ENCODE assay signal across 30 cellular contexts in genomic region chr19:50779504-50780457, GRCh38. TPM values are rescaled to one million over a fixed set of nuclear protein-coding genes. Genes with fewer than 3 reads are reported as not detected.
DNase-seq lines count a peak whose midpoint lies in the region; ATAC-seq, FAIRE-seq and TF ChIP-seq lines count a peak whose summit lies in the region.
"Had no signal": no experiment of that assay in that cellular context is flagged by ENCODE, and none has a peak within 500 bp of the region (broad histone marks: within the 10 kb centered on the region; RNA-seq: fewer than 3 reads in every experiment).

No MANE protein-coding gene starts in this region.

- no peaks in the 10 kb centered on the region for H3F3A ChIP-seq in smooth muscle cell (ENCODE audit: low read depth)

- intact Hi-C loops in HepG2 (cut with micrococcal nuclease; ENCODE audit: unreplicated experiment) (loop anchor here (5.0 kb wide), 1 partner anchor 57 kb away; the partner anchor contains the start of gene CLEC11A), right lobe of liver (cut with DNase I) (loop anchor here (10.0 kb wide), 3 partner anchors 65 to 405 kb away; partner anchors contain the start of genes NR1H2 (in 1 of the 2) and SHANK1 (in 1 of the 2)), head of caudate nucleus (cut with DNase I) (loop anchor here (5.0 kb wide), 3 partner anchors 57 to 412 kb away; partner anchors contain the start of genes CLEC11A and NAPSA)

- no peak for TF ChIP-seq RAD21 in HepG2 (CRISPR knock-in tag; IDR thresholded peaks at IDR 0.05)

- BruUV-seq in HepG2 (replicated peaks; lab: Mats Ljungman, UMichigan): no TSS peak

- H3K9me3 ChIP-seq in HepG2 (ENCODE audit: low read length): no peaks in the 10 kb centered on the region
- H3K9me3 ChIP-seq in right lobe of liver: no peaks in the 10 kb centered on the region
- H3K9me3 ChIP-seq in smooth muscle cell (replicated peaks; ENCODE audit: low read depth): no peaks in the 10 kb centered on the region
- H3K9me3 ChIP-seq: prostate gland, SJSA1 had no signal

- DNase-seq in HepG2 (ENCODE audit: low spot score) (no peak), right lobe of liver (no peak), NCI-H2227 (lab: John Stamatoyannopoulos, UW; ENCODE audit: unreplicated experiment) (peak; percentile 35), head of caudate nucleus (peak; percentile 39 to 94 (median 78)), smooth muscle cell (lab: John Stamatoyannopoulos, UW; ENCODE audit: unreplicated experiment) (no peak), SHP77 (lab: John Stamatoyannopoulos, UW) (no peak)
- no peak for DNase-seq in activated naive CD4-positive, alpha-beta T cell treated with Interleukin-2 at 50 U/mL for 16 hours
- DNase-seq: activated CD4-positive, alpha-beta memory T cell treated with anti-CD3 and anti-CD28 coated beads for 36 hours; activated effector memory CD4-positive, alpha-beta T cell treated with Interleukin-2 at 50 U/mL for 16 hours; activated naive CD8-positive, alpha-beta T cell treated with anti-CD3 and anti-CD28 coated beads, Interleukin-2, amount 10 ng/mL, durations not matched to agents 7 days and 5 days; Caco-2; DMS79; endodermal cell; foreskin fibroblast; heart right ventricle; left colon; NCI-H187; NCI-H2171 treated with DMSO at 0.1 percent for 48 hours; NCI-H526; Peyer's patch; T-helper 1 cell had no signal

- WGBS in HepG2 (ENCODE audit: low lambda C conversion rate): 13% methylated on average over 10 of the region's 25 CpGs
- WGBS in right lobe of liver (ENCODE audit: insufficient coverage, low coverage, low lambda C conversion rate, missing lambda C conversion rate): 33% methylated on average over 20 of the region's 25 CpGs
- 48% methylated on average over 25 of the region's 25 CpGs for WGBS in smooth muscle cell (ENCODE audit: low lambda C conversion rate)

- no peak overlapping the region for H2AFZ ChIP-seq in HepG2 (ENCODE audit: low read length)
- no peak overlapping the region for H2AFZ ChIP-seq in smooth muscle cell (ENCODE audit: low read depth)

- TF ChIP-seq CTCF in HepG2 (CRISPR knock-in tag; IDR thresholded peaks at IDR 0.05) (no peak), right lobe of liver (IDR thresholded peaks at IDR 0.05) (no peak), smooth muscle cell (IDR thresholded peaks at IDR 0.05; ENCODE audit: borderline replicate concordance, insufficient read depth, poor library complexity, severe bottlenecking) (no peak)

- H3K27ac ChIP-seq in HepG2 (ENCODE audit: extremely low read length, insufficient read depth, low read length) (no peak overlapping the region), right lobe of liver (no peak overlapping the region), smooth muscle cell (ENCODE audit: low read depth) (peak overlapping the region; percentile 28)
- H3K27ac ChIP-seq: C4-2B, heart right ventricle, Peyer's patch, prostate gland, SJSA1 had no signal

- ATAC-seq in HepG2: no peak
- ATAC-seq in right lobe of liver: no peak
- ATAC-seq in GM21619 (IDR thresholded peaks at IDR 0.05; ENCODE audit: unreplicated experiment): no peak
- ATAC-seq: esophagus mucosa, heart right ventricle, left colon had no signal

- CTCF ChIA-PET in HepG2 (lab: Yijun Ruan, JAX; ENCODE audit: low intra/inter-chr PET ratio, low total read pairs): no interaction called here

- H3K4me2 ChIP-seq in HepG2 (ENCODE audit: low read depth, low read length): no peak overlapping the region
- H3K4me2 ChIP-seq in smooth muscle cell: no peak overlapping the region

- H3K9ac ChIP-seq in HepG2 (ENCODE audit: insufficient read depth, low read depth, low read length) (no peak overlapping the region), smooth muscle cell (ENCODE audit: low read depth) (no peak overlapping the region)

- no peak for TF ChIP-seq EP300 in HepG2 (IDR thresholded peaks at IDR 0.05; ENCODE audit: low read depth in 2 of 2, low read length in 2 of 2)
- no peak for TF ChIP-seq EP300 in HepG2 (CRISPR knock-in tag; IDR thresholded peaks at IDR 0.05; ENCODE audit: borderline replicate concordance)

- TF ChIP-seq POLR2A in HepG2 (IDR thresholded peaks at IDR 0.05; ENCODE audit: insufficient read depth in 1 of 2, low read depth in 2 of 2, low read length in 2 of 2) (no peak), right lobe of liver (IDR thresholded peaks at IDR 0.05) (no peak)

- POLR2A ChIA-PET in HepG2 (lab: Yijun Ruan, JAX): no interaction called here

- FAIRE-seq in HepG2 (lab: Jason Lieb, UNC): no peak
- FAIRE-seq: astrocyte, TTC549 had no signal

- H3K4me1 ChIP-seq in HepG2 (ENCODE audit: insufficient read depth, low read length) (0 out of 2 replicates have a peak, but pooled peaks cover 6% of the 10 kb centered on the region), right lobe of liver (no peaks in the 10 kb centered on the region), smooth muscle cell (ENCODE audit: low read depth) (peaks cover 4% of the 10 kb centered on the region)
- H3K4me1 ChIP-seq: Peyer's patch, prostate gland had no signal

- H4K20me1 ChIP-seq in HepG2 (ENCODE audit: insufficient read depth, low read length) (no peaks in the 10 kb centered on the region), smooth muscle cell (ENCODE audit: low read depth) (no peaks in the 10 kb centered on the region)

- in situ Hi-C loops in HepG2 (cut with HindIII; ENCODE audit: extremely low pct_ligation_motif_present, low pct_unique_long_range_greater_than_20kb): loop anchor here (10.0 to 25.0 kb wide), 3 partner anchors 175 to 417 kb away; partner anchors contain the start of gene NAPSA

- no peaks in the 10 kb centered on the region for H3K79me2 ChIP-seq in HepG2 (ENCODE audit: insufficient read depth, low read length)
- H3K79me2 ChIP-seq in smooth muscle cell (ENCODE audit: low read depth): no peaks in the 10 kb centered on the region

- no peak overlapping the region for H3K4me3 ChIP-seq in HepG2 (replicated peaks in 1 of 3; ENCODE audit: insufficient read depth in 1 of 3, low read depth in 2 of 3, low read length in 3 of 3)
- no peak overlapping the region for H3K4me3 ChIP-seq in right lobe of liver
- no peak overlapping the region for H3K4me3 ChIP-seq in smooth muscle cell
- H3K4me3 ChIP-seq: heart right ventricle, Peyer's patch, prostate gland, SJSA1 had no signal

- H3K27me3 ChIP-seq in HepG2 (ENCODE audit: control insufficient read depth in 1 of 2, insufficient read depth in 2 of 2, low read length in 2 of 2) (peaks cover 0 to 31% of the 10 kb centered on the region in 2 experiments; a peak in 3 of 5 replicates), right lobe of liver (peaks cover 0 to 22% of the 10 kb centered on the region in 2 donors), smooth muscle cell (ENCODE audit: low read depth) (peaks cover 36% of the 10 kb centered on the region)

- H3K36me3 ChIP-seq in HepG2 (replicated peaks in 1 of 2; ENCODE audit: control insufficient read depth in 1 of 2, insufficient read depth in 2 of 2, low read length in 2 of 2) (no peaks in the 10 kb centered on the region), right lobe of liver (no peaks in the 10 kb centered on the region), smooth muscle cell (ENCODE audit: low read depth) (no peaks in the 10 kb centered on the region)
- H3K36me3 ChIP-seq: heart right ventricle, Peyer's patch, prostate gland, SJSA1 had no signal

RNA-seq across cellular contexts. Expression of gene GPR32, which starts 9.5 kb away (rescaled TPM):
- total RNA-seq in HepG2 (2016; rRNA removed; fragmentation: Illumina TruSeq; extraction: Trizol) (not detected in 2 replicates), right lobe of liver (not detected), smooth muscle cell (not detected in 2 replicates)
- total RNA-seq in HepG2 (2016; cell fraction: cytosol; rRNA removed; fragmentation: Illumina TruSeq; extraction: Trizol; ENCODE audit: low read depth): not detected in 2 replicates
- not detected in 2 replicates for total RNA-seq in HepG2 (2016; cell fraction: insoluble cytoplasmic fraction; rRNA removed; fragmentation: Illumina TruSeq; extraction: Trizol)
- total RNA-seq in HepG2 (2016; cell fraction: membrane; rRNA removed; fragmentation: Illumina TruSeq; extraction: Trizol): not detected in 2 replicates
- total RNA-seq in HepG2 (2016; cell fraction: nucleus; rRNA removed; fragmentation: Illumina TruSeq; extraction: Trizol): not detected in 2 replicates
- polyA plus RNA-seq in HepG2 (2011; rRNA removed) (not detected in 2 replicates), smooth muscle cell (not detected in 2 replicates)
- polyA plus RNA-seq in HepG2 (2011; cell fraction: cytosol; rRNA removed): not detected in 2 replicates
- polyA plus RNA-seq in HepG2 (2011; cell fraction: nucleus; rRNA removed): not detected in 2 replicates
- not detected in 2 replicates for polyA plus RNA-seq in HepG2 (2012)
- polyA plus RNA-seq in HepG2 (2016; cell fraction: cytosol; fragmentation: Illumina TruSeq; extraction: Trizol; ENCODE audit: low read depth): not detected in 2 replicates
- not detected in 2 replicates for polyA plus RNA-seq in HepG2 (2016; cell fraction: insoluble cytoplasmic fraction; fragmentation: Illumina TruSeq; extraction: Trizol; ENCODE audit: low read depth)
- polyA plus RNA-seq in HepG2 (2016; cell fraction: membrane; fragmentation: Illumina TruSeq; extraction: Trizol; ENCODE audit: low read depth): not detected in 2 replicates
- not detected in 2 replicates for polyA plus RNA-seq in HepG2 (2016; cell fraction: nucleus; fragmentation: Illumina TruSeq; extraction: Trizol; ENCODE audit: insufficient read depth, low read depth)
- 0.16 TPM in 1 of 2 replicates, not detected in the other for polyA minus RNA-seq in HepG2 (2011; rRNA and poly(A)+ RNA removed; ENCODE audit: low replicate concordance)
- polyA minus RNA-seq in HepG2 (2011; cell fraction: cytosol; rRNA and poly(A)+ RNA removed): not detected in 2 replicates
- not detected in 2 replicates for polyA minus RNA-seq in HepG2 (2011; cell fraction: nucleus; rRNA and poly(A)+ RNA removed)
- total RNA-seq: activated CD4-positive, alpha-beta memory T cell treated with anti-CD3 and anti-CD28 coated beads for 36 hours; activated naive CD8-positive, alpha-beta T cell treated with anti-CD3 and anti-CD28 coated beads, Interleukin-2, amount 10 ng/mL, durations not matched to agents 7 days and 5 days; astrocyte; Caco-2; endodermal cell; esophagus mucosa; heart right ventricle; left colon; myocyte; Peyer's patch; prostate gland; SJSA1; skeletal muscle tissue had no signal
- polyA plus RNA-seq: heart right ventricle had no signal

RNA-seq across cellular contexts. Expression of gene ACP4, which starts 10.4 kb away (rescaled TPM):
- not detected in 2 replicates for total RNA-seq in HepG2 (2016; rRNA removed; fragmentation: Illumina TruSeq; extraction: Trizol)
- not detected in 2 replicates for total RNA-seq in HepG2 (2016; cell fraction: cytosol; rRNA removed; fragmentation: Illumina TruSeq; extraction: Trizol; ENCODE audit: low read depth)
- not detected in 2 replicates for total RNA-seq in HepG2 (2016; cell fraction: insoluble cytoplasmic fraction; rRNA removed; fragmentation: Illumina TruSeq; extraction: Trizol)
- not detected in 2 replicates for total RNA-seq in HepG2 (2016; cell fraction: membrane; rRNA removed; fragmentation: Illumina TruSeq; extraction: Trizol)
- total RNA-seq in HepG2 (2016; cell fraction: nucleus; rRNA removed; fragmentation: Illumina TruSeq; extraction: Trizol): not detected in 2 replicates
- 0.08 TPM in 1 of 2 replicates, not detected in the other for polyA plus RNA-seq in HepG2 (2011; rRNA removed)
- polyA plus RNA-seq in HepG2 (2011; cell fraction: cytosol; rRNA removed): not detected in 2 replicates
- polyA plus RNA-seq in HepG2 (2011; cell fraction: nucleus; rRNA removed): 0.11 TPM in 1 of 2 replicates, not detected in the other
- polyA plus RNA-seq in HepG2 (2012): not detected in 2 replicates
- polyA plus RNA-seq in HepG2 (2016; cell fraction: cytosol; fragmentation: Illumina TruSeq; extraction: Trizol; ENCODE audit: low read depth): not detected in 2 replicates
- polyA plus RNA-seq in HepG2 (2016; cell fraction: insoluble cytoplasmic fraction; fragmentation: Illumina TruSeq; extraction: Trizol; ENCODE audit: low read depth): not detected in 2 replicates
- polyA plus RNA-seq in HepG2 (2016; cell fraction: membrane; fragmentation: Illumina TruSeq; extraction: Trizol; ENCODE audit: low read depth): not detected in 2 replicates
- not detected in 2 replicates for polyA plus RNA-seq in HepG2 (2016; cell fraction: nucleus; fragmentation: Illumina TruSeq; extraction: Trizol; ENCODE audit: insufficient read depth, low read depth)
- not detected in 2 replicates for polyA minus RNA-seq in HepG2 (2011; rRNA and poly(A)+ RNA removed; ENCODE audit: low replicate concordance)
- polyA minus RNA-seq in HepG2 (2011; cell fraction: cytosol; rRNA and poly(A)+ RNA removed): not detected in 2 replicates
- polyA minus RNA-seq in HepG2 (2011; cell fraction: nucleus; rRNA and poly(A)+ RNA removed): not detected in 2 replicates
- total RNA-seq in right lobe of liver: under 1 TPM in 1 of 6 experiments, not detected in 5; 0.37 TPM
- not detected in 2 replicates for total RNA-seq in smooth muscle cell
- 0.26 TPM in 2 replicates for polyA plus RNA-seq in smooth muscle cell
- total RNA-seq: activated CD4-positive, alpha-beta memory T cell treated with anti-CD3 and anti-CD28 coated beads for 36 hours; activated naive CD8-positive, alpha-beta T cell treated with anti-CD3 and anti-CD28 coated beads, Interleukin-2, amount 10 ng/mL, durations not matched to agents 7 days and 5 days; astrocyte; Caco-2; endodermal cell; esophagus mucosa; heart right ventricle; left colon; myocyte; Peyer's patch; prostate gland; SJSA1; skeletal muscle tissue had no signal
- polyA plus RNA-seq: heart right ventricle had no signal

RNA-seq across cellular contexts. Expression of gene KLK1, which starts 43.8 kb away (rescaled TPM):
- total RNA-seq in HepG2 (2016; rRNA removed; fragmentation: Illumina TruSeq; extraction: Trizol) (not detected in 2 replicates), right lobe of liver (not detected), smooth muscle cell (0.85 TPM in 1 of 2 replicates, not detected in the other)
- not detected in 2 replicates for total RNA-seq in HepG2 (2016; cell fraction: cytosol; rRNA removed; fragmentation: Illumina TruSeq; extraction: Trizol; ENCODE audit: low read depth)
- not detected in 2 replicates for total RNA-seq in HepG2 (2016; cell fraction: insoluble cytoplasmic fraction; rRNA removed; fragmentation: Illumina TruSeq; extraction: Trizol)
- not detected in 2 replicates for total RNA-seq in HepG2 (2016; cell fraction: membrane; rRNA removed; fragmentation: Illumina TruSeq; extraction: Trizol)
- total RNA-seq in HepG2 (2016; cell fraction: nucleus; rRNA removed; fragmentation: Illumina TruSeq; extraction: Trizol): not detected in 2 replicates
- polyA plus RNA-seq in HepG2 (2011; rRNA removed) (not detected in 2 replicates), smooth muscle cell (not detected in 2 replicates)
- not detected in 2 replicates for polyA plus RNA-seq in HepG2 (2011; cell fraction: cytosol; rRNA removed)
- polyA plus RNA-seq in HepG2 (2011; cell fraction: nucleus; rRNA removed): not detected in 2 replicates
- not detected in 2 replicates for polyA plus RNA-seq in HepG2 (2012)
- polyA plus RNA-seq in HepG2 (2016; cell fraction: cytosol; fragmentation: Illumina TruSeq; extraction: Trizol; ENCODE audit: low read depth): not detected in 2 replicates
- not detected in 2 replicates for polyA plus RNA-seq in HepG2 (2016; cell fraction: insoluble cytoplasmic fraction; fragmentation: Illumina TruSeq; extraction: Trizol; ENCODE audit: low read depth)
- not detected in 2 replicates for polyA plus RNA-seq in HepG2 (2016; cell fraction: membrane; fragmentation: Illumina TruSeq; extraction: Trizol; ENCODE audit: low read depth)
- not detected in 2 replicates for polyA plus RNA-seq in HepG2 (2016; cell fraction: nucleus; fragmentation: Illumina TruSeq; extraction: Trizol; ENCODE audit: insufficient read depth, low read depth)
- 0.72 TPM in 1 of 2 replicates, not detected in the other for polyA minus RNA-seq in HepG2 (2011; rRNA and poly(A)+ RNA removed; ENCODE audit: low replicate concordance)
- not detected in 2 replicates for polyA minus RNA-seq in HepG2 (2011; cell fraction: cytosol; rRNA and poly(A)+ RNA removed)
- not detected in 2 replicates for polyA minus RNA-seq in HepG2 (2011; cell fraction: nucleus; rRNA and poly(A)+ RNA removed)
- total RNA-seq: astrocyte, myocyte, SJSA1, skeletal muscle tissue had no signal

RNA-seq across cellular contexts. Expression of gene KLK15, which starts 53.6 kb away (rescaled TPM):
- total RNA-seq in HepG2 (2016; rRNA removed; fragmentation: Illumina TruSeq; extraction: Trizol): not detected in 2 replicates
- not detected in 2 replicates for total RNA-seq in HepG2 (2016; cell fraction: cytosol; rRNA removed; fragmentation: Illumina TruSeq; extraction: Trizol; ENCODE audit: low read depth)
- total RNA-seq in HepG2 (2016; cell fraction: insoluble cytoplasmic fraction; rRNA removed; fragmentation: Illumina TruSeq; extraction: Trizol): not detected in 2 replicates
- not detected in 2 replicates for total RNA-seq in HepG2 (2016; cell fraction: membrane; rRNA removed; fragmentation: Illumina TruSeq; extraction: Trizol)
- not detected in 2 replicates for total RNA-seq in HepG2 (2016; cell fraction: nucleus; rRNA removed; fragmentation: Illumina TruSeq; extraction: Trizol)
- not detected in 2 replicates for polyA plus RNA-seq in HepG2 (2011; rRNA removed)
- polyA plus RNA-seq in HepG2 (2011; cell fraction: cytosol; rRNA removed): not detected in 2 replicates
- not detected in 2 replicates for polyA plus RNA-seq in HepG2 (2011; cell fraction: nucleus; rRNA removed)
- not detected in 2 replicates for polyA plus RNA-seq in HepG2 (2012)
- not detected in 2 replicates for polyA plus RNA-seq in HepG2 (2016; cell fraction: cytosol; fragmentation: Illumina TruSeq; extraction: Trizol; ENCODE audit: low read depth)
- polyA plus RNA-seq in HepG2 (2016; cell fraction: insoluble cytoplasmic fraction; fragmentation: Illumina TruSeq; extraction: Trizol; ENCODE audit: low read depth): not detected in 2 replicates
- polyA plus RNA-seq in HepG2 (2016; cell fraction: membrane; fragmentation: Illumina TruSeq; extraction: Trizol; ENCODE audit: low read depth): not detected in 2 replicates
- not detected in 2 replicates for polyA plus RNA-seq in HepG2 (2016; cell fraction: nucleus; fragmentation: Illumina TruSeq; extraction: Trizol; ENCODE audit: insufficient read depth, low read depth)
- not detected in 2 replicates for polyA minus RNA-seq in HepG2 (2011; rRNA and poly(A)+ RNA removed; ENCODE audit: low replicate concordance)
- not detected in 2 replicates for polyA minus RNA-seq in HepG2 (2011; cell fraction: cytosol; rRNA and poly(A)+ RNA removed)
- polyA minus RNA-seq in HepG2 (2011; cell fraction: nucleus; rRNA and poly(A)+ RNA removed): not detected in 2 replicates
- not detected for total RNA-seq in right lobe of liver
- total RNA-seq in smooth muscle cell: not detected in 2 replicates
- polyA plus RNA-seq in smooth muscle cell: not detected in 2 replicates
- total RNA-seq: activated CD4-positive, alpha-beta memory T cell treated with anti-CD3 and anti-CD28 coated beads for 36 hours; activated naive CD8-positive, alpha-beta T cell treated with anti-CD3 and anti-CD28 coated beads, Interleukin-2, amount 10 ng/mL, durations not matched to agents 7 days and 5 days; astrocyte; Caco-2; endodermal cell; esophagus mucosa; heart right ventricle; myocyte; Peyer's patch; SJSA1; skeletal muscle tissue had no signal
- polyA plus RNA-seq: heart right ventricle had no signal

RNA-seq across cellular contexts. Expression of gene CLEC11A, which starts 56.6 kb away (rescaled TPM):
- total RNA-seq in HepG2 (2016; rRNA removed; fragmentation: Illumina TruSeq; extraction: Trizol) (not detected in 2 replicates), right lobe of liver (1 to 10 TPM; 1.7 to 9.9 (median 5.0) TPM), smooth muscle cell (48.3 and 53.4 TPM in 2 replicates)
- not detected in 2 replicates for total RNA-seq in HepG2 (2016; cell fraction: cytosol; rRNA removed; fragmentation: Illumina TruSeq; extraction: Trizol; ENCODE audit: low read depth)
- total RNA-seq in HepG2 (2016; cell fraction: insoluble cytoplasmic fraction; rRNA removed; fragmentation: Illumina TruSeq; extraction: Trizol): not detected in 2 replicates
- not detected in 2 replicates for total RNA-seq in HepG2 (2016; cell fraction: membrane; rRNA removed; fragmentation: Illumina TruSeq; extraction: Trizol)
- total RNA-seq in HepG2 (2016; cell fraction: nucleus; rRNA removed; fragmentation: Illumina TruSeq; extraction: Trizol): not detected in 2 replicates
- polyA plus RNA-seq in HepG2 (2011; rRNA removed) (not detected in 2 replicates), smooth muscle cell (138 and 155 TPM in 2 replicates)
- polyA plus RNA-seq in HepG2 (2011; cell fraction: cytosol; rRNA removed): not detected in 2 replicates
- polyA plus RNA-seq in HepG2 (2011; cell fraction: nucleus; rRNA removed): not detected in 2 replicates
- polyA plus RNA-seq in HepG2 (2012): not detected in 2 replicates
- not detected in 2 replicates for polyA plus RNA-seq in HepG2 (2016; cell fraction: cytosol; fragmentation: Illumina TruSeq; extraction: Trizol; ENCODE audit: low read depth)
- polyA plus RNA-seq in HepG2 (2016; cell fraction: insoluble cytoplasmic fraction; fragmentation: Illumina TruSeq; extraction: Trizol; ENCODE audit: low read depth): not detected in 2 replicates
- polyA plus RNA-seq in HepG2 (2016; cell fraction: membrane; fragmentation: Illumina TruSeq; extraction: Trizol; ENCODE audit: low read depth): not detected in 2 replicates
- not detected in 2 replicates for polyA plus RNA-seq in HepG2 (2016; cell fraction: nucleus; fragmentation: Illumina TruSeq; extraction: Trizol; ENCODE audit: insufficient read depth, low read depth)
- polyA minus RNA-seq in HepG2 (2011; rRNA and poly(A)+ RNA removed; ENCODE audit: low replicate concordance): not detected in 2 replicates
- polyA minus RNA-seq in HepG2 (2011; cell fraction: cytosol; rRNA and poly(A)+ RNA removed): not detected in 2 replicates
- polyA minus RNA-seq in HepG2 (2011; cell fraction: nucleus; rRNA and poly(A)+ RNA removed): not detected in 2 replicates
- total RNA-seq: astrocyte had no signal

Comparison
In these comparisons a context has a peak if more than half of its experiments do, and no peak if none do; other contexts are left out.
1. DNase-seq: peak in NCI-H2227 (single experiment) and head of caudate nucleus (42 of 42); none in HepG2 (single experiment), right lobe of liver (0 of 3), smooth muscle cell (single experiment), SHP77 (0 of 2) and activated naive CD4-positive, alpha-beta T cell treated with Interleukin-2 at 50 U/mL for 16 hours (single experiment).